In the genomic region with DNA sequence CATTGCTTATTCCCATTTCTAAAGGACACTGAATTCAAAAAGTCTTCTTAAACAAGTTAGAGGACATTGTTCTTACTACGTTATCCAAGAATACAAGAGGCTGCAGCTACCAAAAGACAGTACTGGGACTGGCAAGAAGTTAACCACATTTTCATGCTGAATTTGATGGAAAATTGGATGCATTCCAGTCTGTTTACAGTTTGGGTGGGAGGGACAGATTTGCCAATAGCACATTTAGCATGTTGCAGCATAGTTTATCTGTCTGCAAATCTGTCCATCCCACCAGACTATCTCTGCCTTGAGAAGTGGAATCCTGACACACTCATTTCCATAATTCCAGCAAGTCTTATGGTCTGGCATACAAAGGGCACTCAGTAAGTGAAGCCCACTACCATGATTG, we compare ENCODE assay signal across 24 cellular contexts.
DNase-seq lines count a peak whose midpoint lies in the region; ATAC-seq and TF ChIP-seq lines count a peak whose summit lies in the region.
"Had no signal": no experiment of that assay in that cellular context is flagged by ENCODE, and none has a peak within 500 bp of the region (broad histone marks: within the 10 kb centered on the region; RNA-seq: fewer than 3 reads in every experiment).

No MANE protein-coding gene starts in this region.

- H3K27ac Mint-ChIP-seq in activated CD8-positive, alpha-beta T cell treated with anti-CD3 and anti-CD28 coated beads, Interleukin-2, amount 10 ng/mL, durations not matched to agents 7 days and 5 days = no peak overlapping the region
- H3K27ac Mint-ChIP-seq: activated CD4-positive, alpha-beta T cell treated with anti-CD3 and anti-CD28 coated beads, Interleukin-2, amount 10 ng/mL, durations not matched to agents 7 days and 5 days; activated naive CD8-positive, alpha-beta T cell; activated T-helper 2 cell treated with anti-CD3 and anti-CD28 coated beads, Interferon-gamma antibody, Interleukin-2, Interleukin-4, amounts not matched to agents 10 μg/mL and 5 μg/mL and 100 μg/mL, durations not matched to agents 14 hours and 24 hours and 36 hours; CD14-positive monocyte had no signal

- no peak overlapping the region for H3K4me3 Mint-ChIP-seq in activated CD8-positive, alpha-beta T cell treated with anti-CD3 and anti-CD28 coated beads, Interleukin-2, amount 10 ng/mL, durations not matched to agents 7 days and 5 days
- H3K4me3 Mint-ChIP-seq: activated CD4-positive, alpha-beta T cell treated with anti-CD3 and anti-CD28 coated beads, Interleukin-2, amount 10 ng/mL, durations not matched to agents 7 days and 5 days; activated naive CD8-positive, alpha-beta T cell; CD14-positive monocyte had no signal

- CTCF ChIA-PET in activated CD8-positive, alpha-beta T cell treated with anti-CD3 and anti-CD28 coated beads, Interleukin-2, amount 10 ng/mL, durations not matched to agents 7 days and 5 days (lab: Charles Lee) = no interaction called here

- DNase-seq in Daoy (ENCODE audit: low read depth) (peak; percentile 20), NCI-H446 (lab: John Stamatoyannopoulos, UW) (peak; percentile 30 to 64), choroid plexus epithelial cell (ENCODE audit: low read depth) (peak; percentile 65), foreskin melanocyte (peak; percentile 42), Right ventricle myocardium inferior (ENCODE audit: missing footprints) (no peak)
- DNase-seq in activated CD8-positive, alpha-beta T cell treated with anti-CD3 and anti-CD28 coated beads, Interleukin-2, amount 10 ng/mL, durations not matched to agents 7 days and 5 days = no peak
- DNase-seq: activated CD4-positive, alpha-beta T cell treated with anti-CD3 and anti-CD28 coated beads, Interleukin-2, amount 10 ng/mL, durations not matched to agents 7 days and 5 days; GF-D8; GOT3; KG1; kidney; mucosa of descending colon; NCI-H187 treated with DMSO at 0.1 percent for 48 hours; NCI-H69; stimulated activated CD4-positive, alpha-beta T cell treated with anti-CD3 and anti-CD28 coated beads, Interleukin-12 subunit alpha, Interleukin-12 subunit beta, amount 100 ng/mL, for 4 hours; stimulated activated CD4-positive, alpha-beta T cell treated with anti-CD3 and anti-CD28 coated beads, Interleukin-4, amount 100 ng/mL, for 4 hours; stimulated activated naive CD4-positive, alpha-beta T cell; uterus had no signal

- no peaks in the 10 kb centered on the region for H3K9me3 Mint-ChIP-seq in activated CD8-positive, alpha-beta T cell treated with anti-CD3 and anti-CD28 coated beads, Interleukin-2, amount 10 ng/mL, durations not matched to agents 7 days and 5 days (ENCODE audit: insufficient read depth)
- H3K9me3 Mint-ChIP-seq: activated CD4-positive, alpha-beta T cell treated with anti-CD3 and anti-CD28 coated beads, Interleukin-2, amount 10 ng/mL, durations not matched to agents 7 days and 5 days; activated T-helper 2 cell treated with anti-CD3 and anti-CD28 coated beads, Interferon-gamma antibody, Interleukin-2, Interleukin-4, amounts not matched to agents 10 μg/mL and 5 μg/mL and 100 μg/mL, durations not matched to agents 14 hours and 24 hours and 36 hours had no signal

- POLR2A ChIA-PET in activated CD8-positive, alpha-beta T cell treated with anti-CD3 and anti-CD28 coated beads, Interleukin-2, amount 10 ng/mL, durations not matched to agents 7 days and 5 days (lab: Charles Lee) = no interaction called here

- ATAC-seq in GM18517 (IDR thresholded peaks at IDR 0.05; ENCODE audit: unreplicated experiment) = no peak
- ATAC-seq in activated CD8-positive, alpha-beta T cell treated with anti-CD3 and anti-CD28 coated beads, Interleukin-2, amount 10 ng/mL, durations not matched to agents 7 days and 5 days = no peak
- no peak for ATAC-seq in GM19452 (IDR thresholded peaks at IDR 0.05; ENCODE audit: unreplicated experiment)
- ATAC-seq in Right ventricle myocardium inferior = no peak
- ATAC-seq: mucosa of descending colon had no signal

- peaks cover 5% of the 10 kb centered on the region for H3K4me1 Mint-ChIP-seq in activated CD8-positive, alpha-beta T cell treated with anti-CD3 and anti-CD28 coated beads, Interleukin-2, amount 10 ng/mL, durations not matched to agents 7 days and 5 days (ENCODE audit: low read depth)

- no peaks in the 10 kb centered on the region for H3K27me3 Mint-ChIP-seq in activated CD8-positive, alpha-beta T cell treated with anti-CD3 and anti-CD28 coated beads, Interleukin-2, amount 10 ng/mL, durations not matched to agents 7 days and 5 days (ENCODE audit: low read depth)
- H3K27me3 Mint-ChIP-seq: activated CD4-positive, alpha-beta T cell treated with anti-CD3 and anti-CD28 coated beads, Interleukin-2, amount 10 ng/mL, durations not matched to agents 7 days and 5 days; activated naive CD8-positive, alpha-beta T cell had no signal

- no peak overlapping the region for H3K4me3 ChIP-seq in choroid plexus epithelial cell (ENCODE audit: low read depth, low read length)
- H3K4me3 ChIP-seq: mucosa of descending colon, right atrium auricular region, uterus had no signal

- TF ChIP-seq CTCF in choroid plexus epithelial cell (conservative IDR thresholded peaks at IDR 0.05; ENCODE audit: low read depth, low read length) = no peak

- intact Hi-C loops in Right ventricle myocardium inferior (cut with DNase I) = no loop called here

- no peaks in the 10 kb centered on the region for H3K36me3 Mint-ChIP-seq in activated CD8-positive, alpha-beta T cell treated with anti-CD3 and anti-CD28 coated beads, Interleukin-2, amount 10 ng/mL, durations not matched to agents 7 days and 5 days (ENCODE audit: low read depth)
- H3K36me3 Mint-ChIP-seq: activated naive CD8-positive, alpha-beta T cell had no signal

Comparison
In these comparisons a context has a peak if more than half of its experiments do, and no peak if none do; other contexts are left out.
1. DNase-seq: peak in Daoy (single experiment), NCI-H446 (2 of 2), choroid plexus epithelial cell (single experiment) and foreskin melanocyte (single experiment); none in activated CD8-positive, alpha-beta T cell treated with anti-CD3 and anti-CD28 coated beads, Interleukin-2, amount 10 ng/mL, durations not matched to agents 7 days and 5 days (single experiment) and Right ventricle myocardium inferior (single experiment).